In genomic region chr7:111089822-111090426, GRCh38 we compare ENCODE assay signal across 1 cellular context.
TF ChIP-seq lines count a peak whose summit lies in the region.

No MANE protein-coding gene starts in this region.

TF ChIP-seq in WTC11, 78 proteins besides CTCF, POLR2A, EP300 and RAD21 (continued from another document):
- TF ChIP-seq ZNF219 (CRISPR knock-in tag; IDR thresholded peaks at IDR 0.05; ENCODE audit: borderline replicate concordance) (no peak), MAX (CRISPR knock-in tag; IDR thresholded peaks at IDR 0.05) (no peak), NR1H2 (CRISPR knock-in tag; IDR thresholded peaks at IDR 0.05) (no peak)
TF ChIP-seq in WTC11: peak in this region for 0.
